ENCODE assay signal across 23 cellular contexts in the genomic region with DNA sequence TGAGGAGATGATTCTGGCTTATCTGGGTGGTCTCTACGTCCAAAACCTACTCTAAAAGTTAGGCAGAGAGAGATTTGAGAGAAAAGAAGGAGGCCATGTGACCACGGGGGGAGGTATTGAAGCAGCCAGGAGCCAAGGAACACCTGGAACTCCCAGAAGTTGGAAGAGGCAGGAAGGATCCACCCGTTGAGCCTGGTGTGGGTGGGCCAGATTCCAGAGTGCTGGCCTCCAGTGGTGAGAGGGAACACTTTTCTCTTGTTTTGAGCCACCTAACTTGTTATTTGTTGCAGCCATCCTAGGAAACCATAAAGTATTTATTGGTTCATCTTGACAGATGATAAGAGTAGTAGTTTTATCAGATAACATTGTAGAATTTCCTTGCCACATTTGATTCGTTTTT.
"Had no signal": no experiment of that assay in that cellular context is flagged by ENCODE, and none has a peak within 500 bp of the region (broad histone marks: within the 10 kb centered on the region; RNA-seq: fewer than 3 reads in every experiment).

No MANE protein-coding gene starts in this region.

- H3K27ac ChIP-seq: ascending aorta, body of pancreas, Peyer's patch, RWPE1, SJCRH30 had no signal

- H3K27me3 ChIP-seq: ascending aorta, body of pancreas, Peyer's patch, SJCRH30 had no signal

- H3K4me1 ChIP-seq: ascending aorta, body of pancreas, Peyer's patch, SJCRH30 had no signal

- FAIRE-seq: bronchial epithelial cell, K562 had no signal

- H3K4me3 ChIP-seq: ascending aorta, body of pancreas, K562, Peyer's patch, SJCRH30 had no signal

- H3K9me3 ChIP-seq: ascending aorta, body of pancreas, Peyer's patch, SJCRH30 had no signal

- ATAC-seq: activated CD4-positive, alpha-beta T cell treated with anti-CD3 and anti-CD28 coated beads for 36 hours; activated CD8-positive, alpha-beta T cell treated with anti-CD3 and anti-CD28 coated beads, Interleukin-2, amount 10 ng/mL, durations not matched to agents 7 days and 5 days; body of pancreas; K562; SK-N-SH treated with all-trans-retinoic acid at 6 μM for 48 hours had no signal

- DNase-seq: activated CD4-positive, alpha-beta T cell treated with anti-CD3 and anti-CD28 coated beads for 36 hours; activated CD8-positive, alpha-beta memory T cell treated with anti-CD3 and anti-CD28 coated beads, Interleukin-2, amount 50 U/mL, for 48 hours; activated CD8-positive, alpha-beta T cell treated with anti-CD3 and anti-CD28 coated beads, Interleukin-2, amount 10 ng/mL, durations not matched to agents 7 days and 5 days; activated effector memory CD4-positive, alpha-beta T cell treated with Interleukin-2 at 50 U/mL for 16 hours; activated naive CD4-positive, alpha-beta T cell; activated T-cell treated with anti-CD3 and anti-CD28 coated beads, Interleukin-2, amount 50 U/mL, for 1 hour; body of pancreas; central memory CD4-positive, alpha-beta T cell; Karpas-422; NCI-H1105 treated with DMSO at 0.1 percent for 48 hours; NCI-H1436 treated with DMSO at 0.1 percent for 48 hours; NCI-H187; NCI-H2081; NCI-H446; NCI-H524; Peyer's patch; Right ventricle myocardium superior; SJCRH30 had no signal

- H3K36me3 ChIP-seq: ascending aorta, Peyer's patch, SJCRH30 had no signal
